ENCODE assay signal across 20 cellular contexts in genomic region chr2:132463719-132464118, GRCh38. TPM values are rescaled to one million over a fixed set of nuclear protein-coding genes. Genes with fewer than 3 reads are reported as not detected.
DNase-seq lines count a peak whose midpoint lies in the region; ATAC-seq and TF ChIP-seq lines count a peak whose summit lies in the region.
"Had no signal": no experiment of that assay in that cellular context is flagged by ENCODE, and none has a peak within 500 bp of the region (broad histone marks: within the 10 kb centered on the region; RNA-seq: fewer than 3 reads in every experiment).

No MANE protein-coding gene starts in this region.

- peaks cover 48% of the 10 kb centered on the region for H3K79me2 ChIP-seq in PC-3 (ENCODE audit: low read length)

- DNase-seq in EH (ENCODE audit: low read depth) (peak; percentile 11), RPMI7951 (ENCODE audit: low read depth) (peak; percentile 49), epithelial cell of esophagus (ENCODE audit: low read depth) (peak; percentile 88), kidney tubule cell (ENCODE audit: low spot score) (peak; percentile 10), HAP-1 (ENCODE audit: low spot score in 2 of 2) (no peak), PC-3 (no peak), occipital lobe (lab: John Stamatoyannopoulos, UW) (no peak)
- DNase-seq: BE2C; C1 segment of cervical spinal cord; CD4-positive, CD25-positive, alpha-beta regulatory T cell; CD8-positive, alpha-beta memory T cell; COR-L47; DMS 273 treated with DMSO at 0.1 percent for 48 hours; DMS53; DND-41; GF-D8; GM23248; HCEC 1CT had no signal

- in situ Hi-C loops in HAP-1 (cut with MboI; ENCODE audit: low sequenced_read_pairs), result no loop called here

- H3K9ac ChIP-seq in PC-3 (ENCODE audit: low read length), result no peak overlapping the region
- H3K9ac ChIP-seq: GM23248 had no signal

- BruUV-seq in PC-3 (replicated peaks; lab: Mats Ljungman, UMichigan), result no TSS peak

- intact Hi-C loops in PC-3 (cut with micrococcal nuclease), result no loop called here

- ATAC-seq in GM18498 (IDR thresholded peaks at IDR 0.05; ENCODE audit: unreplicated experiment), result no peak
- no peak for ATAC-seq in PC-3

- no peak overlapping the region for H3K4me3 ChIP-seq in epithelial cell of esophagus (ENCODE audit: low read length)
- no peak overlapping the region for H3K4me3 ChIP-seq in HAP-1
- H3K4me3 ChIP-seq in PC-3 (ENCODE audit: low read length), result no peak overlapping the region
- H3K4me3 ChIP-seq: GM23248 had no signal

- H3K9me3 ChIP-seq in HAP-1 (no peaks in the 10 kb centered on the region), PC-3 (ENCODE audit: low read length) (peaks cover 29% of the 10 kb centered on the region)
- H3K9me3 ChIP-seq: BE2C had no signal

- H3K27me3 ChIP-seq in HAP-1 (ENCODE audit: low read depth) (no peaks in the 10 kb centered on the region), PC-3 (ENCODE audit: low read length) (no peaks in the 10 kb centered on the region)
- H3K27me3 ChIP-seq: BE2C had no signal

- POLR2A ChIA-PET in PC-3 (lab: Charles Lee; ENCODE audit: unreplicated experiment), result no interaction called here

- CTCF ChIA-PET in PC-3 (lab: Charles Lee), result no interaction called here

- TF ChIP-seq CTCF in epithelial cell of esophagus (IDR thresholded peaks at IDR 0.05; ENCODE audit: insufficient read depth, low read depth, low read length, missing control alignments) (no peak), PC-3 (conservative IDR thresholded peaks at IDR 0.05; ENCODE audit: low read depth, low read length) (no peak)

- H3K36me3 ChIP-seq in HAP-1 (replicated peaks) (no peaks in the 10 kb centered on the region), PC-3 (ENCODE audit: low read depth, low read length) (peaks cover 77% of the 10 kb centered on the region)
- H3K36me3 ChIP-seq: BE2C had no signal

- no peaks in the 10 kb centered on the region for H3F3A ChIP-seq in PC-3 (ENCODE audit: low read length, unreplicated experiment)

- H4K20me1 ChIP-seq in PC-3 (ENCODE audit: low read length), result no peaks in the 10 kb centered on the region

- H3K9me2 ChIP-seq in PC-3 (replicated peaks; ENCODE audit: low read length), result no peaks in the 10 kb centered on the region

- no peaks in the 10 kb centered on the region for H3K4me1 ChIP-seq in HAP-1
- no peaks in the 10 kb centered on the region for H3K4me1 ChIP-seq in PC-3 (ENCODE audit: insufficient read depth, low read length)
- H3K4me1 ChIP-seq: BE2C had no signal

- no peak overlapping the region for H3K27ac ChIP-seq in PC-3 (ENCODE audit: low read length)
- H3K27ac ChIP-seq: GM23248, HL-60 had no signal

- no peak overlapping the region for H3K4me2 ChIP-seq in PC-3 (ENCODE audit: low read length)

- H2AFZ ChIP-seq in PC-3 (ENCODE audit: low read length), result no peak overlapping the region
- H2AFZ ChIP-seq: GM23248 had no signal

RNA-seq across cellular contexts. Expression of gene GPR39, which starts 47.1 kb away (rescaled TPM):
- 36.0 and 39.9 TPM in 2 replicates for total RNA-seq in RPMI7951 (2014; rRNA removed; shearing (Covaris generic))
- total RNA-seq in PC-3 (2014; rRNA removed) (34.8 and 43.2 TPM in 2 replicates), occipital lobe (5.0 TPM)
- total RNA-seq: CD4-positive, CD25-positive, alpha-beta regulatory T cell; CD8-positive, alpha-beta memory T cell had no signal

Comparison
In these comparisons a context has a peak if more than half of its experiments do, and no peak if none do; other contexts are left out.
1. DNase-seq: peak in EH (single experiment), RPMI7951 (single experiment), epithelial cell of esophagus (single experiment) and kidney tubule cell (single experiment); none in HAP-1 (0 of 2), PC-3 (single experiment) and occipital lobe (single experiment).